ENCODE assay signal across 11 cellular contexts in the genomic region with DNA sequence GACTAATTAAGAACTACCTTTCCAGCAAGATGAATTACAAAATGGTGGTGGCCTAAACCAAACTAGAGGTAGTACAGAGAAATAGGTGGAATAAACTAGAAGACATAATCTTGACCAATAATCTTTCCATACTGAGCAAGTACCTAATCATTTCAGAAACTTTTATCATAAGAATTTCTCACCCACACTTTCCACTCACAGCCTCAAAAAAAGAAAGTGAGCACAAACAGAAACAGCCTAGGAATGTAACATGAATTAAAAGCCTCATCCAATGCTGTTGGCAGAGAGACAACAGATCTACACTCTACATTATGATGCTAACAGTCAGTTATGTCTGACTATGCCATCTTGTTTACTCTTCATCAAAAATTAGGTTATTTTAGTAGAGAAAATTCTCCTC. TPM values are rescaled to one million over a fixed set of nuclear protein-coding genes. Genes with fewer than 3 reads are reported as not detected.
DNase-seq lines count a peak whose midpoint lies in the region; ATAC-seq and TF ChIP-seq lines count a peak whose summit lies in the region.
"Had no signal": no experiment of that assay in that cellular context is flagged by ENCODE, and none has a peak within 500 bp of the region (broad histone marks: within the 10 kb centered on the region; RNA-seq: fewer than 3 reads in every experiment).

No MANE protein-coding gene starts in this region.

- ATAC-seq in WTC11 (no peak), GM19023 (IDR thresholded peaks at IDR 0.05; ENCODE audit: unreplicated experiment) (no peak)
- no peak for ATAC-seq in stimulated activated memory B cell treated with anti-CD40 and anti-IgM and Interleukin-4, amounts not matched to agents 10 μg/mL and 1 μg/mL and 100 μg/mL, for 72 hours

- H3K27me3 Mint-ChIP-seq in activated naive CD4-positive, alpha-beta T cell treated with anti-CD3 and anti-CD28 coated beads for 36 hours (ENCODE audit: low read depth) = no peaks in the 10 kb centered on the region
- H3K27me3 Mint-ChIP-seq in WTC11 (ENCODE audit: low read depth) = no peaks in the 10 kb centered on the region
- H3K27me3 Mint-ChIP-seq in stimulated activated memory B cell treated with anti-CD40 and anti-IgM and Interleukin-4, amounts not matched to agents 10 μg/mL and 1 μg/mL and 100 μg/mL, for 72 hours = no peaks in the 10 kb centered on the region

- H3K4me3 Mint-ChIP-seq in activated naive CD4-positive, alpha-beta T cell treated with anti-CD3 and anti-CD28 coated beads for 36 hours = peak overlapping the region; percentile 50
- H3K4me3 Mint-ChIP-seq in WTC11 = peak overlapping the region; percentile 38
- H3K4me3 Mint-ChIP-seq in stimulated activated memory B cell treated with anti-CD40 and anti-IgM and Interleukin-4, amounts not matched to agents 10 μg/mL and 1 μg/mL and 100 μg/mL, for 72 hours = peak overlapping the region; percentile 15

- H3K27ac ChIP-seq in caudate nucleus (ENCODE audit: low read depth, low read length) = no peak overlapping the region
- H3K27ac ChIP-seq: parathyroid adenoma had no signal

- CTCF ChIA-PET in activated naive CD4-positive, alpha-beta T cell treated with anti-CD3 and anti-CD28 coated beads for 36 hours (lab: Charles Lee) = no interaction called here
- CTCF ChIA-PET in WTC11 (lab: Charles Lee) = no interaction called here

- H3K36me3 Mint-ChIP-seq in activated naive CD4-positive, alpha-beta T cell treated with anti-CD3 and anti-CD28 coated beads for 36 hours (ENCODE audit: low read depth) = peaks cover under 1% of the 10 kb centered on the region
- peaks cover 2% of the 10 kb centered on the region; the same call in 1 of the 2 replicates for H3K36me3 Mint-ChIP-seq in WTC11
- peaks cover 3% of the 10 kb centered on the region for H3K36me3 Mint-ChIP-seq in stimulated activated memory B cell treated with anti-CD40 and anti-IgM and Interleukin-4, amounts not matched to agents 10 μg/mL and 1 μg/mL and 100 μg/mL, for 72 hours

- no peaks in the 10 kb centered on the region for H3K9me3 Mint-ChIP-seq in activated naive CD4-positive, alpha-beta T cell treated with anti-CD3 and anti-CD28 coated beads for 36 hours
- H3K9me3 Mint-ChIP-seq in WTC11 = no peaks in the 10 kb centered on the region
- no peaks in the 10 kb centered on the region for H3K9me3 Mint-ChIP-seq in stimulated activated memory B cell treated with anti-CD40 and anti-IgM and Interleukin-4, amounts not matched to agents 10 μg/mL and 1 μg/mL and 100 μg/mL, for 72 hours

- intact Hi-C loops in activated naive CD4-positive, alpha-beta T cell treated with anti-CD3 and anti-CD28 coated beads for 36 hours (cut with micrococcal nuclease) = no loop called here

- no peak overlapping the region for H3K4me3 ChIP-seq in fibroblast of villous mesenchyme (ENCODE audit: low read depth, low read length)

- H3K27ac Mint-ChIP-seq in activated naive CD4-positive, alpha-beta T cell treated with anti-CD3 and anti-CD28 coated beads for 36 hours = peak overlapping the region; percentile 37
- H3K27ac Mint-ChIP-seq in WTC11 = peak overlapping the region; percentile 72
- H3K27ac Mint-ChIP-seq in stimulated activated memory B cell treated with anti-CD40 and anti-IgM and Interleukin-4, amounts not matched to agents 10 μg/mL and 1 μg/mL and 100 μg/mL, for 72 hours = no peak overlapping the region

- TF ChIP-seq CTCF in WTC11 (IDR thresholded peaks at IDR 0.05) = no peak
- no peak for TF ChIP-seq CTCF in fibroblast of villous mesenchyme (IDR thresholded peaks at IDR 0.05; ENCODE audit: insufficient read depth, low read depth, low read length)

- POLR2A ChIA-PET in WTC11 (lab: Charles Lee) = no interaction called here

- DNase-seq in activated naive CD4-positive, alpha-beta T cell treated with anti-CD3 and anti-CD28 coated beads for 36 hours = no peak
- no peak for DNase-seq in activated naive CD4-positive, alpha-beta T cell (lab: John Stamatoyannopoulos, UW)
- DNase-seq in WTC11 (ENCODE audit: low spot score) (no peak), fibroblast of villous mesenchyme (ENCODE audit: low read depth) (peak; percentile 33), DMS53 (lab: John Stamatoyannopoulos, UW) (no peak), caudate nucleus (lab: John Stamatoyannopoulos, UW) (no peak)
- DNase-seq: DMS79, NCI-H774 had no signal

- peaks cover 46% of the 10 kb centered on the region for H3K4me1 Mint-ChIP-seq in activated naive CD4-positive, alpha-beta T cell treated with anti-CD3 and anti-CD28 coated beads for 36 hours (ENCODE audit: low read depth)
- peaks cover 26% of the 10 kb centered on the region for H3K4me1 Mint-ChIP-seq in WTC11
- H3K4me1 Mint-ChIP-seq in stimulated activated memory B cell treated with anti-CD40 and anti-IgM and Interleukin-4, amounts not matched to agents 10 μg/mL and 1 μg/mL and 100 μg/mL, for 72 hours = peaks cover 49% of the 10 kb centered on the region

TF ChIP-seq in WTC11, 78 proteins besides CTCF, POLR2A, EP300 and RAD21 (continues in another document):
- TF ChIP-seq TCF7 (CRISPR knock-in tag; IDR thresholded peaks at IDR 0.05; ENCODE audit: low read depth) (no peak), EMX1 (CRISPR knock-in tag; IDR thresholded peaks at IDR 0.05) (no peak), ZNF317 (CRISPR knock-in tag; IDR thresholded peaks at IDR 0.05; ENCODE audit: borderline replicate concordance, low read depth) (no peak), PRRX2 (CRISPR knock-in tag; IDR thresholded peaks at IDR 0.05) (no peak), GABPB1 (CRISPR knock-in tag; IDR thresholded peaks at IDR 0.05) (no peak)
- TF ChIP-seq, protein P1, sequence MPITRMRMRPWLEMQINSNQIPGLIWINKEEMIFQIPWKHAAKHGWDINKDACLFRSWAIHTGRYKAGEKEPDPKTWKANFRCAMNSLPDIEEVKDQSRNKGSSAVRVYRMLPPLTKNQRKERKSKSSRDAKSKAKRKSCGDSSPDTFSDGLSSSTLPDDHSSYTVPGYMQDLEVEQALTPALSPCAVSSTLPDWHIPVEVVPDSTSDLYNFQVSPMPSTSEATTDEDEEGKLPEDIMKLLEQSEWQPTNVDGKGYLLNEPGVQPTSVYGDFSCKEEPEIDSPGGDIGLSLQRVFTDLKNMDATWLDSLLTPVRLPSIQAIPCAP (CRISPR knock-in tag; IDR thresholded peaks at IDR 0.05) = no peak
- TF ChIP-seq, protein P2, sequence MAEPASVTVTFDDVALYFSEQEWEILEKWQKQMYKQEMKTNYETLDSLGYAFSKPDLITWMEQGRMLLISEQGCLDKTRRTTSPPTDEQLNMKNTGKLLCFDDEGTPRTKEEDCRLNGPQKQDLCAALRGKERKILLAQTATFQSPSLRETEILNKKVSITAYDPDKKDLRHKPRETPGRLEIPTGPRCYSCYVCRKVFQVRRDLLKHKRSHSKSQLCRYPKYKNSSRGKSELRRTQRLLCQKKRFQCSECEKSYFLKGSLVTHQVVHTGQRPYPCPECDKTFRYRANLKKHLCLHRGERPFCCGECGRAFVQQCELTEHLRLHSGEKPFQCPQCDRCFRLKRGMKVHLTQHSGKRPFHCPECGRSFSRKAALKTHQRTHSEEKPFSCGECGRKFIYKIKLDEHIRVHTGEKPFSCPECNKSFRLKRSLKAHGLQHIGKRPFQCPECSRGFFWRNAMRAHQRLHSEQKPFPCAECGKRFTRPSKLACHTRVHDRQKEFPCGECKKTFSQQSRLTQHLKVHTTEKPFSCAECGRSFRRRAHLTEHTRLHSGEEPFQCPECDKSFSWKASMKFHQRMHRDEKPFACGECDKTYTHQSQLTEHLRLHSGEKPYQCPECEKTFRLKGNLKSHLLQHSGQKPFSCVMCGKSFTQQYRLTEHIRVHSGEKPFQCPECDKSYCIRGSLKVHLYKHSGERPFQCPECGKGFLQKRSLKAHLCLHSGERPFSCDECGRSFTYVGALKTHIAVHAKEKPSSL (CRISPR knock-in tag; conservative IDR thresholded peaks at IDR 0.05) = no peak
- TF ChIP-seq, protein P3, sequence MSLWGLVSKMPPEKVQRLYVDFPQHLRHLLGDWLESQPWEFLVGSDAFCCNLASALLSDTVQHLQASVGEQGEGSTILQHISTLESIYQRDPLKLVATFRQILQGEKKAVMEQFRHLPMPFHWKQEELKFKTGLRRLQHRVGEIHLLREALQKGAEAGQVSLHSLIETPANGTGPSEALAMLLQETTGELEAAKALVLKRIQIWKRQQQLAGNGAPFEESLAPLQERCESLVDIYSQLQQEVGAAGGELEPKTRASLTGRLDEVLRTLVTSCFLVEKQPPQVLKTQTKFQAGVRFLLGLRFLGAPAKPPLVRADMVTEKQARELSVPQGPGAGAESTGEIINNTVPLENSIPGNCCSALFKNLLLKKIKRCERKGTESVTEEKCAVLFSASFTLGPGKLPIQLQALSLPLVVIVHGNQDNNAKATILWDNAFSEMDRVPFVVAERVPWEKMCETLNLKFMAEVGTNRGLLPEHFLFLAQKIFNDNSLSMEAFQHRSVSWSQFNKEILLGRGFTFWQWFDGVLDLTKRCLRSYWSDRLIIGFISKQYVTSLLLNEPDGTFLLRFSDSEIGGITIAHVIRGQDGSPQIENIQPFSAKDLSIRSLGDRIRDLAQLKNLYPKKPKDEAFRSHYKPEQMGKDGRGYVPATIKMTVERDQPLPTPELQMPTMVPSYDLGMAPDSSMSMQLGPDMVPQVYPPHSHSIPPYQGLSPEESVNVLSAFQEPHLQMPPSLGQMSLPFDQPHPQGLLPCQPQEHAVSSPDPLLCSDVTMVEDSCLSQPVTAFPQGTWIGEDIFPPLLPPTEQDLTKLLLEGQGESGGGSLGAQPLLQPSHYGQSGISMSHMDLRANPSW (CRISPR knock-in tag; conservative IDR thresholded peaks at IDR 0.05; ENCODE audit: low read depth) = no peak
- TF ChIP-seq, protein P4, sequence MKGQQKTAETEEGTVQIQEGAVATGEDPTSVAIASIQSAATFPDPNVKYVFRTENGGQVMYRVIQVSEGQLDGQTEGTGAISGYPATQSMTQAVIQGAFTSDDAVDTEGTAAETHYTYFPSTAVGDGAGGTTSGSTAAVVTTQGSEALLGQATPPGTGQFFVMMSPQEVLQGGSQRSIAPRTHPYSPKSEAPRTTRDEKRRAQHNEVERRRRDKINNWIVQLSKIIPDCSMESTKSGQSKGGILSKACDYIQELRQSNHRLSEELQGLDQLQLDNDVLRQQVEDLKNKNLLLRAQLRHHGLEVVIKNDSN (CRISPR knock-in tag; IDR thresholded peaks at IDR 0.05) = no peak
- TF ChIP-seq, protein P5, sequence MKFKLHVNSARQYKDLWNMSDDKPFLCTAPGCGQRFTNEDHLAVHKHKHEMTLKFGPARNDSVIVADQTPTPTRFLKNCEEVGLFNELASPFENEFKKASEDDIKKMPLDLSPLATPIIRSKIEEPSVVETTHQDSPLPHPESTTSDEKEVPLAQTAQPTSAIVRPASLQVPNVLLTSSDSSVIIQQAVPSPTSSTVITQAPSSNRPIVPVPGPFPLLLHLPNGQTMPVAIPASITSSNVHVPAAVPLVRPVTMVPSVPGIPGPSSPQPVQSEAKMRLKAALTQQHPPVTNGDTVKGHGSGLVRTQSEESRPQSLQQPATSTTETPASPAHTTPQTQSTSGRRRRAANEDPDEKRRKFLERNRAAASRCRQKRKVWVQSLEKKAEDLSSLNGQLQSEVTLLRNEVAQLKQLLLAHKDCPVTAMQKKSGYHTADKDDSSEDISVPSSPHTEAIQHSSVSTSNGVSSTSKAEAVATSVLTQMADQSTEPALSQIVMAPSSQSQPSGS (CRISPR knock-in tag; IDR thresholded peaks at IDR 0.05; ENCODE audit: borderline replicate concordance, low read depth) = no peak

RNA-seq across cellular contexts. Expression of a gene that starts 1.3 kb away (rescaled TPM):
- total RNA-seq in activated naive CD4-positive, alpha-beta T cell treated with anti-CD3 and anti-CD28 coated beads for 36 hours = 10 to 100 TPM; 22.1 to 22.9 TPM
- total RNA-seq in WTC11 (2021) (56.4 to 64.7 TPM (median 59.2 TPM) in 3 replicates), fibroblast of villous mesenchyme (9.0 and 14.7 TPM in 2 replicates)
